Comparison of ENCODE assay signal across 35 cellular contexts in genomic region chr18:35418610-35419009, GRCh38.
"Had no signal": no experiment of that assay in that cellular context is flagged by ENCODE, and none has a peak within 500 bp of the region (broad histone marks: within the 10 kb centered on the region; RNA-seq: fewer than 3 reads in every experiment).

No MANE protein-coding gene starts in this region.

- DNase-seq: Karpas-422, Kasumi-1, MG63, MM.1S, MV-4-11, NCI-H1048, NCI-H1092, NCI-H1092 treated with DMSO at 0.1 percent for 48 hours, NCI-H1105, NCI-H1105 treated with DMSO at 0.1 percent for 48 hours, NCI-H1417, NCI-H1417 treated with DMSO at 0.1 percent for 48 hours, NCI-H1436, NCI-H1436 treated with DMSO at 0.1 percent for 48 hours, NCI-H146, NCI-H1694, NCI-H1694 treated with DMSO at 0.1 percent for 48 hours, NCI-H187, NCI-H187 treated with DMSO at 0.1 percent for 48 hours, NCI-H1930, NCI-H2029, NCI-H2029 treated with DMSO at 0.1 percent for 48 hours, NCI-H2081, NCI-H2081 treated with DMSO at 0.1 percent for 48 hours, NCI-H2107, NCI-H2171, NCI-H2171 treated with DMSO at 0.1 percent for 48 hours, NCI-H2227 treated with DMSO at 0.1 percent for 48 hours, NCI-H226, NCI-H345, NCI-H446, NCI-H446 treated with DMSO at 0.1 percent for 48 hours, NCI-H510A, NCI-H510A treated with DMSO at 0.1 percent for 48 hours, NCI-H524 had no signal

- H3K36me3 ChIP-seq: MG63 had no signal

- H3K27me3 ChIP-seq: MG63 had no signal

- H3K4me3 ChIP-seq: MG63 had no signal
